ENCODE assay signal across 13 cellular contexts in the genomic region with DNA sequence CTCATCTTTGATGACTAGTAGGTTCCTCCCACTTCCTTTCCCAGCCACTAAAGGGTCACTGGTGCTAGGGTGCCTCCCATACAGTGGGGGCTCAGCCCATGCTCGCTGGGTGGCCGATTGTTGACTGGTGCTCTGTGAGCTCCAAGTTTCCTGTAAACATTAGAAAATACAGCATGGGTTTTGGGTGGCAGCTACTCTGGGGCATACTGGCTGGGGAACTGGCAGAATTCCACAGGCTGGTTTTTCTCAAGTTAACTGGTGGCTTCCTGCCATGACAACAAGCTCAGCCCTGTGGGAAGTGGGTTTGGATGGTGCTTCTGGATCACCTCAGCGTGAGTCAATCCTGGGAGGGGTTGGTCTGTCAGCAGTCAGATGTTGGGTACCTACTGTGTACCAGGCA. TPM values are rescaled to one million over a fixed set of nuclear protein-coding genes. Genes with fewer than 3 reads are reported as not detected.
A peak's percentile ranks its signal among the peaks of the same experiment; 100 is the strongest.
DNase-seq lines count a peak whose midpoint lies in the region; ATAC-seq and TF ChIP-seq lines count a peak whose summit lies in the region.
"Had no signal": no experiment of that assay in that cellular context is flagged by ENCODE, and none has a peak within 500 bp of the region (broad histone marks: within the 10 kb centered on the region; RNA-seq: fewer than 3 reads in every experiment).

No MANE protein-coding gene starts in this region.

- H3K9ac ChIP-seq in PC-3 (ENCODE audit: low read length) = no peak overlapping the region

- H2AFZ ChIP-seq in PC-3 (ENCODE audit: low read length) = no peak overlapping the region

- POLR2A ChIA-PET in PC-3 (lab: Charles Lee; ENCODE audit: unreplicated experiment) = no interaction called here

- no peak overlapping the region for H3K4me3 ChIP-seq in PC-3 (ENCODE audit: low read length)
- H3K4me3 ChIP-seq: cardiac muscle cell, upper lobe of left lung had no signal

- H3K79me2 ChIP-seq in PC-3 (ENCODE audit: low read length) = no peaks in the 10 kb centered on the region

- DNase-seq in EH (ENCODE audit: low read depth) (peak; percentile 37), PC-3 (peak; percentile 59), renal cortical epithelial cell (ENCODE audit: low read depth) (peak; percentile 41), NCI-H82 treated with DMSO at 0.1 percent for 48 hours (lab: John Stamatoyannopoulos, UW; ENCODE audit: unreplicated experiment) (no peak), T-helper 2 cell (no peak), CD1c-positive myeloid dendritic cell (ENCODE audit: extremely low spot score) (no peak)
- DNase-seq: NCI-H510A had no signal

- peaks cover 44% of the 10 kb centered on the region for H3K27me3 ChIP-seq in PC-3 (ENCODE audit: low read length)
- H3K27me3 ChIP-seq: cardiac muscle cell, upper lobe of left lung had no signal

- no TSS peak for BruUV-seq in PC-3 (replicated peaks; lab: Mats Ljungman, UMichigan)

- H3K9me3 ChIP-seq in PC-3 (ENCODE audit: low read length) = no peaks in the 10 kb centered on the region
- H3K9me3 ChIP-seq: neutrophil, upper lobe of left lung had no signal

- H3K36me3 ChIP-seq in PC-3 (ENCODE audit: low read depth, low read length) = no peaks in the 10 kb centered on the region
- H3K36me3 ChIP-seq: cardiac muscle cell, neutrophil, upper lobe of left lung had no signal

- CTCF ChIA-PET in PC-3 (lab: Charles Lee) = interaction anchor here (3.3 kb wide), 1 partner anchor 16 kb away, joined by 17 read pairs; no protein-coding TSS in a partner anchor

- H3K4me2 ChIP-seq in PC-3 (ENCODE audit: low read length) = no peak overlapping the region

- no peak for TF ChIP-seq CTCF in PC-3 (conservative IDR thresholded peaks at IDR 0.05; ENCODE audit: low read depth, low read length)

- H3F3A ChIP-seq in PC-3 (ENCODE audit: low read length, unreplicated experiment) = no peaks in the 10 kb centered on the region

- intact Hi-C loops in PC-3 (cut with micrococcal nuclease) = loop anchor here (5.0 kb wide), 2 partner anchors 300 to 390 kb away; no protein-coding TSS in a partner anchor

- H3K27ac ChIP-seq in PC-3 (ENCODE audit: low read length) = no peak overlapping the region
- H3K27ac ChIP-seq: cardiac muscle cell, neutrophil had no signal

- no peaks in the 10 kb centered on the region for H4K20me1 ChIP-seq in PC-3 (ENCODE audit: low read length)

- no peaks in the 10 kb centered on the region for H3K4me1 ChIP-seq in PC-3 (ENCODE audit: insufficient read depth, low read length)

- peak; percentile 21 for ATAC-seq in PC-3
- ATAC-seq in esophagus mucosa = peak; percentile 81
- no peak for ATAC-seq in GM21723 (IDR thresholded peaks at IDR 0.05; ENCODE audit: unreplicated experiment)

- no peaks in the 10 kb centered on the region for H3K9me2 ChIP-seq in PC-3 (replicated peaks; ENCODE audit: low read length)

RNA-seq across cellular contexts. Expression of gene CRNN, which starts 28.7 kb away (rescaled TPM):
- total RNA-seq in PC-3 (2014; rRNA removed) = not detected in 2 replicates
- total RNA-seq in esophagus mucosa = 1,110 TPM
- total RNA-seq in renal cortical epithelial cell = not detected in 2 replicates
- total RNA-seq: cardiac muscle cell, mesenteric fat pad, upper lobe of left lung had no signal

Comparison
In these comparisons a context has a peak if more than half of its experiments do, and no peak if none do; other contexts are left out.
1. DNase-seq: peak in EH (single experiment), PC-3 (single experiment) and renal cortical epithelial cell (single experiment); none in NCI-H82 treated with DMSO at 0.1 percent for 48 hours (single experiment), T-helper 2 cell (0 of 5) and CD1c-positive myeloid dendritic cell (single experiment).
2. RNA of gene CRNN, which starts 28.7 kb away (total RNA-seq): 1,110 TPM in esophagus mucosa (single experiment); not detected in PC-3 and not detected in renal cortical epithelial cell; every median in the first group is over 1,000 times any median in the second.